13 cellular contexts compared by ENCODE assay signal in genomic region chr11:8207080-8208000, GRCh38. TPM values are rescaled to one million over a fixed set of nuclear protein-coding genes. Genes with fewer than 3 reads are reported as not detected.
DNase-seq lines count a peak whose midpoint lies in the region; ATAC-seq, FAIRE-seq and TF ChIP-seq lines count a peak whose summit lies in the region.
"Had no signal": no experiment of that assay in that cellular context is flagged by ENCODE, and none has a peak within 500 bp of the region (broad histone marks: within the 10 kb centered on the region; RNA-seq: fewer than 3 reads in every experiment).

No MANE protein-coding gene starts in this region.

- POLR2A ChIA-PET in K562 (lab: Yijun Ruan, JAX), result interaction anchor here (0.6 to 1.4 kb wide), 6 partner anchors 7 to 34 kb away, joined by 3 to 5 read pairs (median 4); no protein-coding TSS in a partner anchor

- 23% methylated on average over 20 of the region's 20 CpGs for WGBS in K562 (ENCODE audit: insufficient coverage, low coverage, missing lambda C conversion rate)
- 32 to 51% methylated on average over 12 to 20 of the region's 20 CpGs for WGBS in testis, 2 donors

- H3K27me3 ChIP-seq in K562 (ENCODE audit: control insufficient read depth in 2 of 2, insufficient read depth in 2 of 2, low read length in 2 of 2), result peaks cover 2 to 15% of the 10 kb centered on the region in 2 experiments; a peak in 3 of 5 replicates
- peaks cover 13% of the 10 kb centered on the region for H3K27me3 ChIP-seq in lower lobe of right lung (ENCODE audit: low read depth)
- H3K27me3 ChIP-seq in testis, result no peaks in the 10 kb centered on the region

- DNase-seq in activated naive CD8-positive, alpha-beta T cell treated with anti-CD3 and anti-CD28 coated beads, Interleukin-2, amount 50 U/mL, for 24 hours, result no peak
- DNase-seq in activated naive CD8-positive, alpha-beta T cell treated with anti-CD3 and anti-CD28 coated beads for 36 hours, result no peak
- DNase-seq in K562 (ENCODE audit: extremely low read depth in 1 of 4, low spot score in 3 of 4) (no peak), lower lobe of right lung (no peak), testis (no peak), cerebellar nuclear complex (lab: John Stamatoyannopoulos, UW) (no peak), GM13976 (ENCODE audit: low spot score) (no peak)
- DNase-seq: activated CD4-positive, CD25-positive, alpha-beta regulatory T cell treated with anti-CD3 and anti-CD28 coated beads, Interleukin-2, amount 50 U/mL, for 72 hours; left colon had no signal

- no peak overlapping the region for H3K27ac Mint-ChIP-seq in activated naive CD8-positive, alpha-beta T cell treated with anti-CD3 and anti-CD28 coated beads, Interleukin-2, amount 50 U/mL, for 24 hours
- no peak overlapping the region for H3K27ac Mint-ChIP-seq in activated naive CD8-positive, alpha-beta T cell treated with anti-CD3 and anti-CD28 coated beads for 36 hours

- TF ChIP-seq CTCF in K562 (IDR thresholded peaks at IDR 0.05 in 2 of 3, conservative IDR thresholded peaks at IDR 0.05 in 1 of 3; ENCODE audit: insufficient read depth in 2 of 3, low read depth in 1 of 3, low read length in 3 of 3) (no peak), lower lobe of right lung (IDR thresholded peaks at IDR 0.05) (no peak), testis (IDR thresholded peaks at IDR 0.05) (no peak), GM13976 (IDR thresholded peaks at IDR 0.05; ENCODE audit: borderline replicate concordance, control extremely low read depth, extremely low read depth, insufficient read depth, missing control alignments) (no peak)

- H3K4me1 ChIP-seq in K562 (replicated peaks in 1 of 2; ENCODE audit: control insufficient read depth in 2 of 2, insufficient read depth in 2 of 2, low read length in 2 of 2), result peaks cover 17 to 25% of the 10 kb centered on the region in 2 experiments; a peak in 4 of 5 replicates
- peaks cover 14% of the 10 kb centered on the region for H3K4me1 ChIP-seq in lower lobe of right lung
- H3K4me1 ChIP-seq in testis, result peaks cover 11% of the 10 kb centered on the region

- no peak overlapping the region for H3K27ac ChIP-seq in K562 (ENCODE audit: extremely low read depth, low read depth, low read length)
- peak overlapping the region; percentile 68 for H3K27ac ChIP-seq in lower lobe of right lung
- H3K27ac ChIP-seq in testis, result peak overlapping the region in 1 of 2 donors; percentile 9
- H3K27ac ChIP-seq: parathyroid adenoma, SK-N-MC had no signal

- H3K27me3 Mint-ChIP-seq in activated naive CD8-positive, alpha-beta T cell treated with anti-CD3 and anti-CD28 coated beads, Interleukin-2, amount 50 U/mL, for 24 hours, result peaks cover 26% of the 10 kb centered on the region
- H3K27me3 Mint-ChIP-seq in activated naive CD8-positive, alpha-beta T cell treated with anti-CD3 and anti-CD28 coated beads for 36 hours, result peaks cover 47% of the 10 kb centered on the region

- CTCF ChIA-PET in K562 (lab: Yijun Ruan, JAX; ENCODE audit: low intra/inter-chr PET ratio), result no interaction called here

- H2AFZ ChIP-seq in K562 (ENCODE audit: low read depth, low read length), result peak overlapping the region; percentile 63

- H3K4me2 ChIP-seq in K562 (ENCODE audit: insufficient read depth, low read length), result peak overlapping the region; percentile 68

- H3K9me1 ChIP-seq in K562 (ENCODE audit: control insufficient read depth, insufficient read depth, low read length), result no peaks in the 10 kb centered on the region

- intact Hi-C loops in K562 (cut with micrococcal nuclease) (no loop called here), lower lobe of right lung (cut with DNase I) (no loop called here), testis (cut with DNase I; ENCODE audit: low total_unique reads) (no loop called here)

- H3K36me3 ChIP-seq in K562 (ENCODE audit: control insufficient read depth, insufficient read depth, low read length), result no peaks in the 10 kb centered on the region
- no peaks in the 10 kb centered on the region for H3K36me3 ChIP-seq in lower lobe of right lung
- H3K36me3 ChIP-seq in testis (ENCODE audit: low read depth, missing control alignments), result no peaks in the 10 kb centered on the region

- H3K79me2 ChIP-seq in K562 (ENCODE audit: control insufficient read depth, insufficient read depth, low read length), result no peaks in the 10 kb centered on the region
- H3K79me2 ChIP-seq: parathyroid adenoma had no signal

- TF ChIP-seq POLR2A in K562 (conservative IDR thresholded peaks at IDR 0.05) (no peak), testis (IDR thresholded peaks at IDR 0.05) (no peak)

- H3K4me1 Mint-ChIP-seq in activated naive CD8-positive, alpha-beta T cell treated with anti-CD3 and anti-CD28 coated beads, Interleukin-2, amount 50 U/mL, for 24 hours, result peaks cover 7% of the 10 kb centered on the region
- peaks cover 2% of the 10 kb centered on the region for H3K4me1 Mint-ChIP-seq in activated naive CD8-positive, alpha-beta T cell treated with anti-CD3 and anti-CD28 coated beads for 36 hours

- BruUV-seq in K562 (replicated peaks; lab: Mats Ljungman, UMichigan), result no TSS peak

- H3K9ac ChIP-seq in K562 (ENCODE audit: insufficient read depth in 1 of 2, low read depth in 2 of 2, low read length in 2 of 2), result peak overlapping the region; percentile 13 to 61; a peak in 3 of 4 replicates
- H3K9ac ChIP-seq: parathyroid adenoma had no signal

- in situ Hi-C loops in K562 (cut with MboI) (no loop called here), GM13976 (cut with MboI; ENCODE audit: low sequenced_read_pairs, unreplicated experiment) (no loop called here)

- H3K4me3 ChIP-seq in K562 (no peak overlapping the region), lower lobe of right lung (no peak overlapping the region), testis (peak overlapping the region; percentile 27 to 34)
- H3K4me3 ChIP-seq: SK-N-MC had no signal

- ATAC-seq in activated naive CD8-positive, alpha-beta T cell treated with anti-CD3 and anti-CD28 coated beads, Interleukin-2, amount 50 U/mL, for 24 hours, result no peak
- ATAC-seq in K562 (no peak), lower lobe of right lung (no peak), GM18870 (IDR thresholded peaks at IDR 0.05; ENCODE audit: unreplicated experiment) (no peak)

- no peaks in the 10 kb centered on the region for H3K9me3 Mint-ChIP-seq in activated naive CD8-positive, alpha-beta T cell treated with anti-CD3 and anti-CD28 coated beads, Interleukin-2, amount 50 U/mL, for 24 hours
- H3K9me3 Mint-ChIP-seq in activated naive CD8-positive, alpha-beta T cell treated with anti-CD3 and anti-CD28 coated beads for 36 hours, result no peaks in the 10 kb centered on the region

- H3K36me3 Mint-ChIP-seq in activated naive CD8-positive, alpha-beta T cell treated with anti-CD3 and anti-CD28 coated beads, Interleukin-2, amount 50 U/mL, for 24 hours (ENCODE audit: low read depth), result no peaks in the 10 kb centered on the region
- H3K36me3 Mint-ChIP-seq in activated naive CD8-positive, alpha-beta T cell treated with anti-CD3 and anti-CD28 coated beads for 36 hours, result no peaks in the 10 kb centered on the region

- H3K9me3 ChIP-seq in K562 (replicated peaks; ENCODE audit: control insufficient read depth, insufficient read depth, low read depth, low read length) (no peaks in the 10 kb centered on the region), lower lobe of right lung (no peaks in the 10 kb centered on the region), testis (no peaks in the 10 kb centered on the region)

- no peak for TF ChIP-seq EP300 in K562 (IDR thresholded peaks at IDR 0.05; ENCODE audit: low read length)

- FAIRE-seq in K562 (lab: Jason Lieb, UNC), result no peak

- H3K4me3 Mint-ChIP-seq in activated naive CD8-positive, alpha-beta T cell treated with anti-CD3 and anti-CD28 coated beads, Interleukin-2, amount 50 U/mL, for 24 hours, result peak overlapping the region; percentile 22
- H3K4me3 Mint-ChIP-seq in activated naive CD8-positive, alpha-beta T cell treated with anti-CD3 and anti-CD28 coated beads for 36 hours, result no peak overlapping the region

- TF ChIP-seq RAD21 in K562 (CRISPR knock-in tag; conservative IDR thresholded peaks at IDR 0.05 in 1 of 2, IDR thresholded peaks at IDR 0.05 in 1 of 2), result no peak

- H4K20me1 ChIP-seq in K562 (replicated peaks; ENCODE audit: control insufficient read depth, insufficient read depth, low read length), result peaks cover 3% of the 10 kb centered on the region; the same call in 1 of the 2 replicates

RNA-seq across cellular contexts. Expression of gene RIC3, which starts 38.5 kb away (rescaled TPM):
- total RNA-seq in activated naive CD8-positive, alpha-beta T cell treated with anti-CD3 and anti-CD28 coated beads for 36 hours, result 10 to 100 TPM in 1 of 2 experiments, 1 to 10 TPM in 1; 9.4 to 11.7 TPM
- not detected in 2 replicates for total RNA-seq in K562 (2011; cell fraction: chromatin; rRNA removed; ENCODE audit: low replicate concordance)
- not detected in 2 replicates for total RNA-seq in K562 (2011; cell fraction: nucleolus; rRNA removed)
- total RNA-seq in K562 (2011; cell fraction: nucleoplasm; rRNA removed), result not detected in 2 replicates
- total RNA-seq in K562 (2014; rRNA removed) (not detected in 2 replicates), K562 (2014; rRNA removed; fragmentation: Illumina TruSeq; extraction: Trizol) (0.29 TPM in 1 of 2 replicates, not detected in the other), K562 (2015; rRNA removed; fragmentation: Illumina TruSeq; extraction: Trizol) (not detected in 2 replicates), K562 (2021) (0.11 and 0.16 TPM in 2 replicates), lower lobe of right lung (12.7 TPM), testis (10 to 100 TPM; 42.3 to 48.6 TPM)
- polyA plus RNA-seq in K562 (2011; rRNA removed) (0.03 TPM in 2 replicates), K562 (2014; fragmentation: Illumina TruSeq; extraction: Trizol) (not detected in 2 replicates), K562 (2014; fragmentation: Nextera tagmentation; extraction: Ambion mirVana) (under 1 TPM; 0.03 to 0.14 TPM), K562 (2014; rRNA removed) (0.05 and 0.07 TPM in 2 replicates), testis (ENCODE audit: insufficient read depth, low read depth, low replicate concordance) (18.7 TPM)
- polyA plus RNA-seq in K562 (2011; cell fraction: cytosol; rRNA removed), result not detected in 2 replicates
- 0.14 TPM in 1 of 2 replicates, not detected in the other for polyA plus RNA-seq in K562 (2011; cell fraction: nucleus; rRNA removed)
- polyA plus RNA-seq in K562 (2012), result 0.05 and 0.33 TPM in 2 replicates
- polyA minus RNA-seq in K562 (2011; rRNA and poly(A)+ RNA removed), result not detected in 2 replicates
- polyA minus RNA-seq in K562 (2011; cell fraction: cytosol; rRNA and poly(A)+ RNA removed), result not detected in 2 replicates
- polyA minus RNA-seq in K562 (2011; cell fraction: nucleus; rRNA and poly(A)+ RNA removed), result not detected in 2 replicates
- polyA plus RNA-seq: AG04450 had no signal

RNA-seq across cellular contexts. Expression of gene LMO1, which starts 56.3 kb away (rescaled TPM):
- total RNA-seq in activated naive CD8-positive, alpha-beta T cell treated with anti-CD3 and anti-CD28 coated beads for 36 hours, result not detected
- total RNA-seq in K562 (2011; cell fraction: chromatin; rRNA removed; ENCODE audit: low replicate concordance), result not detected in 2 replicates
- total RNA-seq in K562 (2011; cell fraction: nucleolus; rRNA removed), result not detected in 2 replicates
- not detected in 2 replicates for total RNA-seq in K562 (2011; cell fraction: nucleoplasm; rRNA removed)
- total RNA-seq in K562 (2014; rRNA removed), result not detected in 2 replicates
- total RNA-seq in K562 (2014; rRNA removed; fragmentation: Illumina TruSeq; extraction: Trizol), result not detected in 2 replicates
- total RNA-seq in K562 (2015; rRNA removed; fragmentation: Illumina TruSeq; extraction: Trizol), result not detected in 2 replicates
- not detected in 2 replicates for total RNA-seq in K562 (2021)
- not detected in 2 replicates for polyA plus RNA-seq in K562 (2011; rRNA removed)
- not detected in 2 replicates for polyA plus RNA-seq in K562 (2011; cell fraction: cytosol; rRNA removed)
- not detected in 2 replicates for polyA plus RNA-seq in K562 (2011; cell fraction: nucleus; rRNA removed)
- not detected in 2 replicates for polyA plus RNA-seq in K562 (2012)
- polyA plus RNA-seq in K562 (2014; fragmentation: Illumina TruSeq; extraction: Trizol), result not detected in 2 replicates
- not detected for polyA plus RNA-seq in K562 (2014; fragmentation: Nextera tagmentation; extraction: Ambion mirVana)
- polyA plus RNA-seq in K562 (2014; rRNA removed), result not detected in 2 replicates
- polyA minus RNA-seq in K562 (2011; rRNA and poly(A)+ RNA removed), result not detected in 2 replicates
- polyA minus RNA-seq in K562 (2011; cell fraction: cytosol; rRNA and poly(A)+ RNA removed), result not detected in 2 replicates
- polyA minus RNA-seq in K562 (2011; cell fraction: nucleus; rRNA and poly(A)+ RNA removed), result not detected in 2 replicates
- total RNA-seq in lower lobe of right lung, result not detected
- 1 to 10 TPM in 1 of 2 donors, not detected in 1; 1.5 TPM for total RNA-seq in testis
- polyA plus RNA-seq in testis (ENCODE audit: insufficient read depth, low read depth, low replicate concordance), result 1.3 TPM
- total RNA-seq: left colon had no signal
- polyA plus RNA-seq: AG04450 had no signal

Comparison
In these comparisons a context has a peak if more than half of its experiments do, and no peak if none do; other contexts are left out.
1. H3K4me3 ChIP-seq: peak in testis (2 of 2); none in K562 (single experiment) and lower lobe of right lung (single experiment).
2. RNA of gene RIC3, which starts 38.5 kb away (total RNA-seq): 42.3 to 48.6 TPM in testis, 12.7 TPM in lower lobe of right lung (single experiment) and 9.4 to 11.7 TPM in activated naive CD8-positive, alpha-beta T cell treated with anti-CD3 and anti-CD28 coated beads for 36 hours; 0.11 to 0.29 TPM in K562; every median in the first group is over 4 times any median in the second.